In the genomic region with DNA sequence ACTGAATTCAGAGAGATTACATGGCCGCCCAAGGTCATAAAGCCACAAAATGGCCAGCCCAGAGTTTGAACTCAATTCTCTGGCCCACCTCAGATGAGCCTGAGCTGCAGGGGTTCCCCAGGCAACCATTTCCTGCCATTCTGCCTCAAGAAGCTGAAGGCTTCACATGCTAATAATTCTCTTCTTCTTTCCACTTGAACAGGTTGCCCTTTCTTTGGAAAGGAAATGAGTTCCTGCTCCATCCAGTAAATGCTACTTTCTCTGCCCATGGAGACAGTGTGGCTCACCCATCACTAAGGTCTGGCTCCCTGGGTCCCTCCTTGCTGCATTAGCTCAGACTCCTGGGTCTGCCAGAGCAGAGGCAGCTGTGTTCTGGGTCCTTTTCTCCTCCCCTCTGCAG, we compare ENCODE assay signal across 28 cellular contexts. TPM values are rescaled to one million over a fixed set of nuclear protein-coding genes. Genes with fewer than 3 reads are reported as not detected.
"Had no signal": no experiment of that assay in that cellular context is flagged by ENCODE, and none has a peak within 500 bp of the region (broad histone marks: within the 10 kb centered on the region; RNA-seq: fewer than 3 reads in every experiment).

No MANE protein-coding gene starts in this region.

- H3K9ac ChIP-seq: parathyroid adenoma had no signal

- H3K27ac ChIP-seq: breast epithelium, colonic mucosa, dorsolateral prefrontal cortex, parathyroid adenoma, right lobe of liver, skin epidermis, tibial artery had no signal

- H3K4me1 ChIP-seq: breast epithelium, colonic mucosa, parathyroid adenoma, right lobe of liver, tibial artery had no signal

- ATAC-seq: effector memory CD8-positive, alpha-beta T cell; esophagus mucosa; left ventricle myocardium superior; stimulated activated effector memory CD8-positive, alpha-beta T cell treated with anti-CD3 and anti-CD28 coated beads, Interleukin-12 subunit alpha, Interleukin-12 subunit beta, amount 100 ng/mL, for 72 hours; stimulated activated naive CD8-positive, alpha-beta T cell treated with anti-CD3 and anti-CD28 coated beads, Interleukin-15, amount 100 ng/mL, for 72 hours had no signal

- H3K27me3 ChIP-seq: breast epithelium, colonic mucosa, right lobe of liver had no signal

- DNase-seq: activated CD4-positive, alpha-beta memory T cell treated with anti-CD3 and anti-CD28 coated beads for 36 hours; activated CD4-positive, alpha-beta T cell treated with anti-CD3 and anti-CD28 coated beads for 48 hours; activated naive CD4-positive, alpha-beta T cell treated with Interleukin-2 at 50 U/mL for 16 hours; activated naive CD8-positive, alpha-beta T cell treated with anti-CD3 and anti-CD28 coated beads for 36 hours; activated T-cell treated with anti-CD3 and anti-CD28 coated beads, Interleukin-2, amount 50 U/mL, for 48 hours; colonic mucosa; dorsolateral prefrontal cortex; effector memory CD8-positive, alpha-beta T cell; foreskin melanocyte; glutamatergic neuron; hippocampal formation; left ventricle myocardium superior; mammary epithelial cell; nucleus accumbens; right lobe of liver; stimulated activated CD4-positive, alpha-beta T cell treated with anti-CD3 and anti-CD28 coated beads, Interleukin-2, amount 100 ng/mL, for 24 hours; stimulated activated naive CD8-positive, alpha-beta T cell treated with anti-CD3 and anti-CD28 coated beads, Interleukin-15, amount 100 ng/mL, for 72 hours; tibial artery had no signal

- H2AFZ ChIP-seq: parathyroid adenoma had no signal

- H3K9me3 ChIP-seq: breast epithelium, colonic mucosa, right lobe of liver, tibial artery had no signal

- H3K4me3 ChIP-seq: breast epithelium, colonic mucosa, dorsolateral prefrontal cortex, right lobe of liver, skin epidermis, tibial artery had no signal

- H3K36me3 ChIP-seq: breast epithelium, colonic mucosa, right lobe of liver, tibial artery had no signal

- H3K79me2 ChIP-seq: parathyroid adenoma had no signal

RNA-seq across cellular contexts. Expression of a gene that starts 48.2 kb away (rescaled TPM):
- total RNA-seq: activated CD4-positive, alpha-beta memory T cell treated with anti-CD3 and anti-CD28 coated beads for 36 hours; activated naive CD8-positive, alpha-beta T cell treated with anti-CD3 and anti-CD28 coated beads for 36 hours; astrocyte; breast epithelium; colonic mucosa; dorsolateral prefrontal cortex; endothelial cell of umbilical vein; esophagus mucosa; left ventricle myocardium superior; mammary epithelial cell; mononuclear cell; right lobe of liver; ureter had no signal
- polyA plus RNA-seq: endothelial cell of umbilical vein, mammary epithelial cell, neural cell had no signal
